Comparison of ENCODE assay signal across 26 cellular contexts in genomic region chr17:27066315-27066714, GRCh38.
"Had no signal": no experiment of that assay in that cellular context is flagged by ENCODE, and none has a peak within 500 bp of the region (broad histone marks: within the 10 kb centered on the region; RNA-seq: fewer than 3 reads in every experiment).

No MANE protein-coding gene starts in this region.

- ATAC-seq: stimulated activated effector memory CD8-positive, alpha-beta T cell treated with anti-CD3 and anti-CD28 coated beads, Interleukin-12 subunit alpha, Interleukin-12 subunit beta, amount 100 ng/mL, for 72 hours; stimulated activated memory B cell treated with anti-CD40 and anti-IgM and Interleukin-4, amounts not matched to agents 10 μg/mL and 1 μg/mL and 100 μg/mL, for 72 hours; stimulated activated naive B cell treated with anti-CD40 and anti-IgM and Interleukin-4, amounts not matched to agents 10 μg/mL and 1 μg/mL and 100 μg/mL, for 72 hours; stimulated activated naive CD8-positive, alpha-beta T cell treated with anti-CD3 and anti-CD28 coated beads, Interleukin-15, amount 100 ng/mL, for 72 hours; stimulated activated naive CD8-positive, alpha-beta T cell treated with anti-CD3 and anti-CD28 coated beads, Interleukin-15, Interleukin-2, amounts not matched to agents 100 U/mL and 50 U/mL, for 24 hours; upper lobe of right lung had no signal

- H3K9me3 ChIP-seq: stomach, suprapubic skin, testis, thoracic aorta, thyroid gland, tibial artery, tibial nerve, transverse colon, upper lobe of left lung, upper lobe of right lung, uterus, vagina had no signal

- H3K36me3 ChIP-seq: stomach, suprapubic skin, thoracic aorta, thyroid gland, tibial artery, tibial nerve, transverse colon, upper lobe of left lung, upper lobe of right lung, uterus, vagina had no signal

- H3K27me3 ChIP-seq: suprapubic skin, testis, thyroid gland, tibial artery, tibial nerve, transverse colon, upper lobe of left lung, upper lobe of right lung, uterus, vagina had no signal

- H3K27ac ChIP-seq: stomach, suprapubic skin, testis, thoracic aorta, thyroid gland, tibial artery, tibial nerve, transverse colon, upper lobe of left lung, upper lobe of right lung, uterus, vagina had no signal

- DNase-seq: stimulated activated CD4-positive, alpha-beta T cell treated with anti-CD3 and anti-CD28 coated beads, Interleukin-2, amount 100 ng/mL, for 48 hours; stimulated activated CD4-positive, alpha-beta T cell treated with anti-CD3 and anti-CD28 coated beads, Interleukin-4, amount 100 ng/mL, for 1 hour; stimulated activated CD4-positive, alpha-beta T cell treated with anti-CD3 and anti-CD28 coated beads, Interleukin-4, amount 100 ng/mL, for 24 hours; stimulated activated CD4-positive, alpha-beta T cell treated with anti-CD3 and anti-CD28 coated beads, Interleukin-4, amount 100 ng/mL, for 4 hours; stimulated activated CD8-positive, alpha-beta memory T cell treated with anti-CD3 and anti-CD28 coated beads, Interleukin-4, amount 100 ng/mL, for 48 hours; stimulated activated naive B cell treated with anti-CD40 and anti-IgM and Interleukin-4, amounts not matched to agents 10 μg/mL and 1 μg/mL and 100 μg/mL, for 72 hours; stimulated activated naive CD4-positive, alpha-beta T cell; stimulated activated naive CD4-positive, alpha-beta T cell treated with Interleukin-2 at 50 U/mL for 16 hours; stimulated activated naive CD8-positive, alpha-beta T cell treated with anti-CD3 and anti-CD28 coated beads, Interleukin-15, amount 100 ng/mL, for 72 hours; stimulated activated naive CD8-positive, alpha-beta T cell treated with anti-CD3 and anti-CD28 coated beads, Interleukin-15, Interleukin-2, amounts not matched to agents 100 U/mL and 50 U/mL, for 24 hours; stomach; substantia nigra; testis; thyroid gland; tibial artery; transverse colon; trophoblast cell; upper lobe of left lung; upper lobe of right lung; uterus had no signal

- H3K4me1 ChIP-seq: stomach, suprapubic skin, testis, thyroid gland, tibial artery, tibial nerve, transverse colon, upper lobe of left lung, upper lobe of right lung, uterus, vagina had no signal

- H3K4me3 ChIP-seq: stomach, suprapubic skin, testis, thoracic aorta, thyroid gland, tibial artery, tibial nerve, transverse colon, upper lobe of left lung, upper lobe of right lung, uterus, vagina had no signal
